1 cellular context compared by ENCODE assay signal in the genomic region with DNA sequence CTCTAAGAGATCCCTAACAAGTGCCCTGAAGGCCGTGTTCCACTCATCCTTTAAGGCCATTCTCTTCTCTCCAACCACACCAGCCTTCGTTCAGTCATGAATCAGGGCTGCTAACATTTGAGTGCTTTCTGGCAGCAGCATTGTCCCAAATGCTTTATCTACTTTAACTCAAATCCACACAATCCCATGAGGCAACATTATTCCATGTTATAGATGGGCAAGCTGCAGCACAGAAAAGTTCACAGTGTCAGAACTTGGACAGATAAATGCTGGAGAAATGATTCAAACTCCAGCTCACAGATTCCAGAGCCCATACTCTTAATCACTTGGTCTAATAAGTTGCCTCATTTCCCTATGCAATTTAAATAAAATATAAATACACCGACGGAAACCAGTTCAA.
TF ChIP-seq lines count a peak whose summit lies in the region.

No MANE protein-coding gene starts in this region.

TF ChIP-seq in WTC11, 78 proteins besides CTCF, POLR2A, EP300 and RAD21 (continued from another document):
- TF ChIP-seq, protein P1, sequence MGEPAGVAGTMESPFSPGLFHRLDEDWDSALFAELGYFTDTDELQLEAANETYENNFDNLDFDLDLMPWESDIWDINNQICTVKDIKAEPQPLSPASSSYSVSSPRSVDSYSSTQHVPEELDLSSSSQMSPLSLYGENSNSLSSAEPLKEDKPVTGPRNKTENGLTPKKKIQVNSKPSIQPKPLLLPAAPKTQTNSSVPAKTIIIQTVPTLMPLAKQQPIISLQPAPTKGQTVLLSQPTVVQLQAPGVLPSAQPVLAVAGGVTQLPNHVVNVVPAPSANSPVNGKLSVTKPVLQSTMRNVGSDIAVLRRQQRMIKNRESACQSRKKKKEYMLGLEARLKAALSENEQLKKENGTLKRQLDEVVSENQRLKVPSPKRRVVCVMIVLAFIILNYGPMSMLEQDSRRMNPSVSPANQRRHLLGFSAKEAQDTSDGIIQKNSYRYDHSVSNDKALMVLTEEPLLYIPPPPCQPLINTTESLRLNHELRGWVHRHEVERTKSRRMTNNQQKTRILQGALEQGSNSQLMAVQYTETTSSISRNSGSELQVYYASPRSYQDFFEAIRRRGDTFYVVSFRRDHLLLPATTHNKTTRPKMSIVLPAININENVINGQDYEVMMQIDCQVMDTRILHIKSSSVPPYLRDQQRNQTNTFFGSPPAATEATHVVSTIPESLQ (CRISPR knock-in tag; IDR thresholded peaks at IDR 0.05) = no peak
- no peak for TF ChIP-seq RORB (CRISPR knock-in tag; IDR thresholded peaks at IDR 0.05)
TF ChIP-seq in WTC11: peak in this region for 0.
